2 cellular contexts compared by ENCODE assay signal in genomic region chr2:237326250-237327171, GRCh38.
TF ChIP-seq lines count a peak whose summit lies in the region.

No MANE protein-coding gene starts in this region.

TF ChIP-seq in IMR-90, 13 proteins besides CTCF, POLR2A, EP300 and RAD21 (continued from another document):
- TF ChIP-seq MAZ (IDR thresholded peaks at IDR 0.05; ENCODE audit: borderline replicate concordance, low read depth, low read length) (no peak), USF2 (IDR thresholded peaks at IDR 0.05; ENCODE audit: low read depth, low read length) (no peak), BHLHE40 (IDR thresholded peaks at IDR 0.05; ENCODE audit: low read depth, low read length) (no peak), SMC3 (IDR thresholded peaks at IDR 0.05; ENCODE audit: low read depth, low read length) (no peak), CHD1 (IDR thresholded peaks at IDR 0.05; ENCODE audit: low read depth, low read length) (no peak), MXI1 (IDR thresholded peaks at IDR 0.05; ENCODE audit: borderline replicate concordance, low read depth, low read length) (no peak), ELK1 (IDR thresholded peaks at IDR 0.05; ENCODE audit: borderline replicate concordance, low read depth, low read length) (no peak), CEBPB (IDR thresholded peaks at IDR 0.05; ENCODE audit: low read depth, low read length) (no peak), RFX5 (IDR thresholded peaks at IDR 0.05; ENCODE audit: low read depth, low read length) (no peak), RCOR1 (IDR thresholded peaks at IDR 0.05; ENCODE audit: insufficient replicate concordance, low read length) (no peak)
TF ChIP-seq in IMR-90: peak in this region for 0.

TF ChIP-seq in endothelial cell of umbilical vein, 7 proteins besides CTCF, POLR2A, EP300 and RAD21 (continued from another document):
- TF ChIP-seq FOS (IDR thresholded peaks at IDR 0.05; ENCODE audit: borderline replicate concordance, insufficient read depth, low read length) (no peak), MAX (IDR thresholded peaks at IDR 0.05; ENCODE audit: insufficient read depth, insufficient read length) (no peak), MYC (IDR thresholded peaks at IDR 0.05; ENCODE audit: low read depth, low read length) (no peak), POLR2AphosphoS5 (IDR thresholded peaks at IDR 0.05; ENCODE audit: insufficient read depth, low read depth, low read length) (no peak), GATA2 (IDR thresholded peaks at IDR 0.05; ENCODE audit: insufficient read depth, insufficient read length, low read depth, low read length) (no peak)
